11 cellular contexts compared by ENCODE assay signal in genomic region chr1:9728451-9729295, GRCh38.
DNase-seq lines count a peak whose midpoint lies in the region; ATAC-seq and TF ChIP-seq lines count a peak whose summit lies in the region.
"Had no signal": no experiment of that assay in that cellular context is flagged by ENCODE, and none has a peak within 500 bp of the region (broad histone marks: within the 10 kb centered on the region; RNA-seq: fewer than 3 reads in every experiment).

No MANE protein-coding gene starts in this region.

- H3K36me3 Mint-ChIP-seq in activated T-helper 2 cell treated with anti-CD3 and anti-CD28 coated beads, Interferon-gamma antibody, Interleukin-2, Interleukin-4, amounts not matched to agents 10 μg/mL and 5 μg/mL and 100 μg/mL, durations not matched to agents 14 hours and 24 hours and 36 hours (ENCODE audit: low read depth), result peaks cover 83% of the 10 kb centered on the region
- peaks cover 8 to 11% of the 10 kb centered on the region in 2 donors for H3K36me3 Mint-ChIP-seq in naive B cell

- H3K27ac Mint-ChIP-seq in activated T-helper 2 cell treated with anti-CD3 and anti-CD28 coated beads, Interferon-gamma antibody, Interleukin-2, Interleukin-4, amounts not matched to agents 10 μg/mL and 5 μg/mL and 100 μg/mL, durations not matched to agents 14 hours and 24 hours and 36 hours, result peak overlapping the region; percentile 94
- H3K27ac Mint-ChIP-seq in naive B cell, result peak overlapping the region in 5 of 6 donors; percentile 21 to 88 (median 77)

- peaks cover 1% of the 10 kb centered on the region for H3K9me3 Mint-ChIP-seq in activated T-helper 2 cell treated with anti-CD3 and anti-CD28 coated beads, Interferon-gamma antibody, Interleukin-2, Interleukin-4, amounts not matched to agents 10 μg/mL and 5 μg/mL and 100 μg/mL, durations not matched to agents 14 hours and 24 hours and 36 hours
- no peaks in the 10 kb centered on the region for H3K9me3 Mint-ChIP-seq in naive B cell

- DNase-seq in cardiac muscle cell (ENCODE audit: low read depth in 1 of 2, low spot score in 1 of 2) (no peak), Right ventricle myocardium inferior (ENCODE audit: missing footprints) (no peak), naive B cell (no peak), NCI-H524 (lab: John Stamatoyannopoulos, UW) (no peak)
- peak; percentile 62 for DNase-seq in activated T-helper 2 cell treated with anti-CD3 and anti-CD28 coated beads, Interferon-gamma antibody, Interleukin-2, Interleukin-4, amounts not matched to agents 10 μg/mL and 5 μg/mL and 100 μg/mL, durations not matched to agents 14 hours and 24 hours and 36 hours (ENCODE audit: low spot score)
- DNase-seq: NCI-H1436, RPMI8226 had no signal

- intact Hi-C loops in Right ventricle myocardium inferior (cut with DNase I), result no loop called here
- intact Hi-C loops in activated T-helper 2 cell treated with anti-CD3 and anti-CD28 coated beads, Interferon-gamma antibody, Interleukin-2, Interleukin-4, amounts not matched to agents 10 μg/mL and 5 μg/mL and 100 μg/mL, durations not matched to agents 14 hours and 24 hours and 36 hours (cut with micrococcal nuclease), result loop anchor here (1.0 to 10.0 kb wide), 7 partner anchors 11 to 136 kb away; partner anchors contain the start of genes CLSTN1 and PIK3CD

- H3K4me1 ChIP-seq in cardiac muscle cell (ENCODE audit: low read depth) (no peaks in the 10 kb centered on the region), thymus (ENCODE audit: control insufficient read depth, insufficient read depth, low read length) (peaks cover 15% of the 10 kb centered on the region)

- H3K36me3 ChIP-seq in cardiac muscle cell (peaks cover 45% of the 10 kb centered on the region), thymus (ENCODE audit: control insufficient read depth, insufficient read depth) (peaks cover 74% of the 10 kb centered on the region)

- no peak for TF ChIP-seq CTCF in cardiac muscle cell (IDR thresholded peaks at IDR 0.05; ENCODE audit: low read depth, low read length)

- H3K27me3 ChIP-seq in cardiac muscle cell (no peaks in the 10 kb centered on the region), thymus (ENCODE audit: control insufficient read depth, insufficient read depth) (no peaks in the 10 kb centered on the region)

- no peaks in the 10 kb centered on the region for H3K27me3 Mint-ChIP-seq in activated T-helper 2 cell treated with anti-CD3 and anti-CD28 coated beads, Interferon-gamma antibody, Interleukin-2, Interleukin-4, amounts not matched to agents 10 μg/mL and 5 μg/mL and 100 μg/mL, durations not matched to agents 14 hours and 24 hours and 36 hours (ENCODE audit: low read depth)
- H3K27me3 Mint-ChIP-seq in naive B cell, result no peaks in the 10 kb centered on the region

- H3K27ac ChIP-seq in cardiac muscle cell (peak overlapping the region; percentile 25), thymus (ENCODE audit: low read depth) (peak overlapping the region; percentile 74)
- H3K27ac ChIP-seq: epithelial cell of prostate had no signal

- H3K4me3 ChIP-seq in cardiac muscle cell (no peak overlapping the region), thymus (ENCODE audit: low read length) (no peak overlapping the region)

- WGBS in thymus, result 59% methylated on average over 33 of the region's 33 CpGs

- peak overlapping the region; percentile 63 for H3K4me3 Mint-ChIP-seq in activated T-helper 2 cell treated with anti-CD3 and anti-CD28 coated beads, Interferon-gamma antibody, Interleukin-2, Interleukin-4, amounts not matched to agents 10 μg/mL and 5 μg/mL and 100 μg/mL, durations not matched to agents 14 hours and 24 hours and 36 hours (ENCODE audit: low read depth)
- H3K4me3 Mint-ChIP-seq in naive B cell, result peak overlapping the region in 1 of 8 donors; percentile 5

- no peak for ATAC-seq in Right ventricle myocardium inferior
- ATAC-seq in naive B cell (ENCODE audit: low read depth in 2 of 2), result no peak
- no peak for ATAC-seq in HG03571 (IDR thresholded peaks at IDR 0.05; ENCODE audit: unreplicated experiment)
- ATAC-seq in HG02885 (IDR thresholded peaks at IDR 0.05; ENCODE audit: poor library complexity, unreplicated experiment), result no peak

- H3K4me1 Mint-ChIP-seq in activated T-helper 2 cell treated with anti-CD3 and anti-CD28 coated beads, Interferon-gamma antibody, Interleukin-2, Interleukin-4, amounts not matched to agents 10 μg/mL and 5 μg/mL and 100 μg/mL, durations not matched to agents 14 hours and 24 hours and 36 hours (ENCODE audit: low read depth), result peaks cover 43% of the 10 kb centered on the region
- peaks cover 14 to 45% (median 30%) of the 10 kb centered on the region in 3 donors for H3K4me1 Mint-ChIP-seq in naive B cell

- H3K9me3 ChIP-seq in cardiac muscle cell (ENCODE audit: low read depth), result no peaks in the 10 kb centered on the region
- H3K9me3 ChIP-seq in thymus (ENCODE audit: control insufficient read depth), result peaks cover 2% of the 10 kb centered on the region
